ENCODE assay signal across 13 cellular contexts in the genomic region with DNA sequence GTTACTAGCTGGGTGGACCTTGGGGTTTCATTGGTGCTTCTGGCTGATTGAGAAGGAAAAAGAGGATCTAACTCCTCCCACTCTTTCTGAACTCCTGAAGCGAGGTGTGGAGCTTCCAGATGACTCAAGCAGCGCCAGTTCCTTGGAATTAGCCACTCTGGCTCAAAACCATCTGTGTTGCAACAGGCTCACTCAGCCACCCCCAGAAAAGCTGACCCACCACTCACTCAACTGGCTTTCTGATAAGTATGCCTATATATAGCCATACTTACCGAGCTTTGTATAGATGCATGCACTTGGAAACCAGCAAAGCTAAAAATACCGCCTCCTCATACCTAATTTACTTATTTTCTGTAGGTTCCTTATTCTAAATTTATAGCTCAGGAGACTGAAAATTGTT.
DNase-seq lines count a peak whose midpoint lies in the region; ATAC-seq, FAIRE-seq and TF ChIP-seq lines count a peak whose summit lies in the region.
"Had no signal": no experiment of that assay in that cellular context is flagged by ENCODE, and none has a peak within 500 bp of the region (broad histone marks: within the 10 kb centered on the region; RNA-seq: fewer than 3 reads in every experiment).

No MANE protein-coding gene starts in this region.

- CTCF ChIA-PET in CD8-positive, alpha-beta T cell (lab: Charles Lee) = interaction anchor here (1.1 kb wide), 2 partner anchors 19 to 21 kb away, joined by 3 to 4 read pairs; no protein-coding TSS in a partner anchor

- H3K27me3 Mint-ChIP-seq in CD8-positive, alpha-beta T cell (ENCODE audit: low read depth) = no peaks in the 10 kb centered on the region

- H3K4me3 ChIP-seq in upper lobe of right lung = no peak overlapping the region
- H3K4me3 ChIP-seq in CD8-positive, alpha-beta T cell (ENCODE audit: low read depth, low read length) = no peak overlapping the region
- no peak overlapping the region for H3K4me3 ChIP-seq in colonic mucosa
- H3K4me3 ChIP-seq: SJSA1 had no signal

- H3K9me3 Mint-ChIP-seq in CD8-positive, alpha-beta T cell = no peaks in the 10 kb centered on the region
- H3K9me3 Mint-ChIP-seq: activated naive CD8-positive, alpha-beta T cell treated with anti-CD3 and anti-CD28 coated beads, Interleukin-2, amount 10 ng/mL, durations not matched to agents 7 days and 5 days had no signal

- H3K27me3 ChIP-seq in upper lobe of right lung (no peaks in the 10 kb centered on the region), colonic mucosa (no peaks in the 10 kb centered on the region)
- no peaks in the 10 kb centered on the region for H3K27me3 ChIP-seq in CD8-positive, alpha-beta T cell (ENCODE audit: insufficient read depth, low read length)
- H3K27me3 ChIP-seq: SJSA1 had no signal

- no peak overlapping the region for H3K27ac Mint-ChIP-seq in CD8-positive, alpha-beta T cell
- H3K27ac Mint-ChIP-seq: activated naive CD8-positive, alpha-beta T cell treated with anti-CD3 and anti-CD28 coated beads, Interleukin-2, amount 10 ng/mL, durations not matched to agents 7 days and 5 days had no signal

- no peak for TF ChIP-seq CTCF in upper lobe of right lung (IDR thresholded peaks at IDR 0.05)
- no peak for TF ChIP-seq CTCF in CD8-positive, alpha-beta T cell (IDR thresholded peaks at IDR 0.05)
- TF ChIP-seq CTCF in colonic mucosa (IDR thresholded peaks at IDR 0.05) = no peak

- no peaks in the 10 kb centered on the region for H3K4me1 Mint-ChIP-seq in CD8-positive, alpha-beta T cell (ENCODE audit: low read depth)
- H3K4me1 Mint-ChIP-seq: activated naive CD8-positive, alpha-beta T cell treated with anti-CD3 and anti-CD28 coated beads, Interleukin-2, amount 10 ng/mL, durations not matched to agents 7 days and 5 days had no signal

- ATAC-seq in upper lobe of right lung = peak; percentile 68
- ATAC-seq in CD8-positive, alpha-beta T cell = no peak
- no peak for ATAC-seq in activated CD4-positive, CD25-positive, alpha-beta regulatory T cell treated with anti-CD3 and anti-CD28 coated beads, Interleukin-2, amount 50 U/mL, for 24 hours
- ATAC-seq: sciatic nerve had no signal

- intact Hi-C loops in upper lobe of right lung (cut with DNase I) = no loop called here
- intact Hi-C loops in CD8-positive, alpha-beta T cell (cut with DNase I, micrococcal nuclease) = no loop called here
- intact Hi-C loops in colonic mucosa (cut with DNase I) = no loop called here

- POLR2A ChIA-PET in CD8-positive, alpha-beta T cell (lab: Charles Lee) = no interaction called here

- no peak for FAIRE-seq in RCC 7860 (lab: Jason Lieb, UNC)

- H3K27ac ChIP-seq in upper lobe of right lung = no peak overlapping the region
- H3K27ac ChIP-seq in CD8-positive, alpha-beta T cell (ENCODE audit: low read depth, low read length) = no peak overlapping the region
- no peak overlapping the region for H3K27ac ChIP-seq in colonic mucosa
- H3K27ac ChIP-seq: SJSA1 had no signal

- H3K36me3 Mint-ChIP-seq in CD8-positive, alpha-beta T cell = no peaks in the 10 kb centered on the region
- H3K36me3 Mint-ChIP-seq: activated naive CD8-positive, alpha-beta T cell treated with anti-CD3 and anti-CD28 coated beads, Interleukin-2, amount 10 ng/mL, durations not matched to agents 7 days and 5 days had no signal

- no peak overlapping the region for H3K9ac ChIP-seq in colonic mucosa (ENCODE audit: low read depth in 2 of 2, low read length in 2 of 2)

- H3K4me3 Mint-ChIP-seq in CD8-positive, alpha-beta T cell = no peak overlapping the region
- H3K4me3 Mint-ChIP-seq: activated naive CD8-positive, alpha-beta T cell treated with anti-CD3 and anti-CD28 coated beads, Interleukin-2, amount 10 ng/mL, durations not matched to agents 7 days and 5 days had no signal

- peak; percentile 23 for DNase-seq in SIG-M5 treated with dmso at 0.1 percent for 504 hours (lab: John Stamatoyannopoulos, UW; ENCODE audit: unreplicated experiment)
- DNase-seq in SIG-M5 (lab: John Stamatoyannopoulos, UW) = no peak
- peak; percentile 16 for DNase-seq in RCC 7860 (ENCODE audit: low spot score)
- peak; percentile 23 for DNase-seq in fibroblast of the conjunctiva (ENCODE audit: low read depth)
- no peak for DNase-seq in upper lobe of right lung
- no peak for DNase-seq in CD8-positive, alpha-beta T cell
- no peak for DNase-seq in colonic mucosa
- DNase-seq: activated CD4-positive, alpha-beta T cell treated with anti-CD3 and anti-CD28 coated beads, Interleukin-2, amount 50 U/mL, for 48 hours; activated naive CD8-positive, alpha-beta T cell treated with anti-CD3 and anti-CD28 coated beads, Interleukin-2, amount 10 ng/mL, durations not matched to agents 7 days and 5 days; GDM1 had no signal

- H3K9me3 ChIP-seq in upper lobe of right lung (no peaks in the 10 kb centered on the region), colonic mucosa (no peaks in the 10 kb centered on the region)
- no peaks in the 10 kb centered on the region for H3K9me3 ChIP-seq in CD8-positive, alpha-beta T cell (ENCODE audit: low read length)
- H3K9me3 ChIP-seq: SJSA1 had no signal

- no peaks in the 10 kb centered on the region for H3K36me3 ChIP-seq in upper lobe of right lung
- no peaks in the 10 kb centered on the region for H3K36me3 ChIP-seq in CD8-positive, alpha-beta T cell (ENCODE audit: insufficient read depth, low read length)
- H3K36me3 ChIP-seq in colonic mucosa = no peaks in the 10 kb centered on the region
- H3K36me3 ChIP-seq: SJSA1 had no signal

- H3K4me1 ChIP-seq in upper lobe of right lung = no peaks in the 10 kb centered on the region
- no peaks in the 10 kb centered on the region for H3K4me1 ChIP-seq in CD8-positive, alpha-beta T cell (ENCODE audit: insufficient read depth, low read length)
- no peaks in the 10 kb centered on the region for H3K4me1 ChIP-seq in colonic mucosa
- H3K4me1 ChIP-seq: SJSA1 had no signal

Comparison
In these comparisons a context has a peak if more than half of its experiments do, and no peak if none do; other contexts are left out.
1. DNase-seq: peak in SIG-M5 treated with dmso at 0.1 percent for 504 hours (single experiment), RCC 7860 (single experiment) and fibroblast of the conjunctiva (single experiment); none in SIG-M5 (single experiment), upper lobe of right lung (single experiment), CD8-positive, alpha-beta T cell (0 of 7) and colonic mucosa (single experiment).